In the genomic region with DNA sequence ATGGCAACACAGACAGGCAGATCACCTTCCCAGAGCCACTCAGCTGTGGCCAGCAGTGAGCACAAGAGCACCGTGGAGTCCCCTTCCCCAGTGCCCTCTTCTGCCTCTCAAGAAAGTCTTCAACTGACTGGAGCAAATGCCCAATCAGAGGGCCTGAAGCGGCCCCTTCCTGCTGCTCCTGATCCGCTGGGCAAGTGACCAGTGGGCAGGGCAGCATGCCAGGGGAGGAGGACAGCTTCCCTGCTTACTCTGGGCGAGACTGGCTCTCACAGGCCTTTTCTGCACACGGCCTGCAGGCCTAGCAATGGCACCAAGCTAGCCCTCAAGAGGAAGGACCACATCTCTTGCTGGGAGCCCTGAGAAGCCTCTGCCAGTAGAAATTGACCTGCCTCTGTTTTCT, we compare ENCODE assay signal across 24 cellular contexts. TPM values are rescaled to one million over a fixed set of nuclear protein-coding genes. Genes with fewer than 3 reads are reported as not detected.
DNase-seq lines count a peak whose midpoint lies in the region; ATAC-seq and TF ChIP-seq lines count a peak whose summit lies in the region.
"Had no signal": no experiment of that assay in that cellular context is flagged by ENCODE, and none has a peak within 500 bp of the region (broad histone marks: within the 10 kb centered on the region; RNA-seq: fewer than 3 reads in every experiment).

No MANE protein-coding gene starts in this region.

- POLR2A ChIA-PET in T-cell (lab: Charles Lee): no interaction called here

- H3K4me3 ChIP-seq in left ventricle myocardium inferior (no peak overlapping the region), testis (no peak overlapping the region)
- H3K4me3 ChIP-seq: BLaER1, MG63 had no signal

- H3K36me3 ChIP-seq in left ventricle myocardium inferior: no peaks in the 10 kb centered on the region
- no peaks in the 10 kb centered on the region for H3K36me3 ChIP-seq in testis (ENCODE audit: low read depth, missing control alignments)
- H3K36me3 ChIP-seq: BLaER1, MG63 had no signal

- H3K9me3 Mint-ChIP-seq in T-cell: no peaks in the 10 kb centered on the region
- H3K9me3 Mint-ChIP-seq: CD4-positive, alpha-beta T cell had no signal

- H3K27me3 ChIP-seq in left ventricle myocardium inferior (ENCODE audit: low read depth) (no peaks in the 10 kb centered on the region), testis (no peaks in the 10 kb centered on the region)
- H3K27me3 ChIP-seq: BLaER1, MG63 had no signal

- no peak overlapping the region for H3K27ac Mint-ChIP-seq in T-cell
- H3K27ac Mint-ChIP-seq: CD4-positive, alpha-beta T cell had no signal

- peak; percentile 47 for DNase-seq in left ventricle myocardium superior
- DNase-seq in left ventricle myocardium inferior: no peak
- DNase-seq in cerebellum (ENCODE audit: low spot score): peak; percentile 8
- DNase-seq in mucosa of gallbladder (ENCODE audit: low spot score): peak; percentile 19
- peak; percentile 29 for DNase-seq in testis
- DNase-seq in T-cell: no peak
- no peak for DNase-seq in glomerular visceral epithelial cell (ENCODE audit: extremely low spot score)
- no peak for DNase-seq in DMS153 (lab: John Stamatoyannopoulos, UW)
- DNase-seq: CD4-positive, alpha-beta T cell; COR-L47; DMS 273 treated with DMSO at 0.1 percent for 48 hours; DND-41; Karpas-422; MG63; NCI-H1417; NCI-H1694 treated with DMSO at 0.1 percent for 48 hours; NCI-H2081 treated with DMSO at 0.1 percent for 48 hours; NCI-H2171 treated with DMSO at 0.1 percent for 48 hours; NCI-H524 treated with DMSO at 0.1 percent for 48 hours; NCI-H82; OCI-M1 had no signal

- no peak for TF ChIP-seq POLR2A in testis (IDR thresholded peaks at IDR 0.05)

- H3K9me3 ChIP-seq in left ventricle myocardium inferior (replicated peaks) (no peaks in the 10 kb centered on the region), testis (no peaks in the 10 kb centered on the region)
- H3K9me3 ChIP-seq: BLaER1, MG63 had no signal

- 87 to 91% methylated on average over 4 to 5 of the region's 5 CpGs for WGBS in testis, 2 donors

- intact Hi-C loops in left ventricle myocardium superior (cut with micrococcal nuclease) (no loop called here), left ventricle myocardium inferior (cut with micrococcal nuclease) (no loop called here), testis (cut with DNase I; ENCODE audit: low total_unique reads) (no loop called here)

- CTCF ChIA-PET in T-cell (lab: Charles Lee): no interaction called here

- H3K27ac ChIP-seq in left ventricle myocardium inferior (replicated peaks) (no peak overlapping the region), testis (no peak overlapping the region)
- H3K27ac ChIP-seq: BLaER1 had no signal

- H3K27me3 Mint-ChIP-seq in T-cell: peaks cover 13 to 18% of the 10 kb centered on the region in 2 donors
- H3K27me3 Mint-ChIP-seq: CD4-positive, alpha-beta T cell had no signal

- H3K4me3 Mint-ChIP-seq in T-cell: no peak overlapping the region
- H3K4me3 Mint-ChIP-seq: CD4-positive, alpha-beta T cell had no signal

- H3K4me1 Mint-ChIP-seq in T-cell: peaks cover 0 to 17% (median 9%) of the 10 kb centered on the region in 3 donors

- peaks cover 17% of the 10 kb centered on the region for H3K4me1 ChIP-seq in left ventricle myocardium inferior
- H3K4me1 ChIP-seq in testis: no peaks in the 10 kb centered on the region

- TF ChIP-seq CTCF in left ventricle myocardium inferior (IDR thresholded peaks at IDR 0.05; ENCODE audit: borderline replicate concordance): no peak
- TF ChIP-seq CTCF in testis (IDR thresholded peaks at IDR 0.05): no peak

- no peaks in the 10 kb centered on the region for H3K36me3 Mint-ChIP-seq in T-cell

- ATAC-seq in left ventricle myocardium superior (peak; percentile 29), T-cell (replicated peaks in 1 of 4) (no peak)

RNA-seq across cellular contexts. Expression of gene KRT71, which starts 0.9 kb away (rescaled TPM):
- total RNA-seq in left ventricle myocardium superior (not detected), left ventricle myocardium inferior (not detected), cerebellum (0.18 TPM), mucosa of gallbladder (not detected), testis (under 1 TPM in 1 of 2 donors, not detected in 1; 0.12 TPM), T-cell (not detected)
- polyA plus RNA-seq in testis (ENCODE audit: insufficient read depth, low read depth, low replicate concordance): not detected
- total RNA-seq: CD4-positive, alpha-beta T cell; H1; SK-MEL-5 had no signal
- polyA plus RNA-seq: H1 had no signal

RNA-seq across cellular contexts. Expression of gene KRT74, which starts 21.6 kb away (rescaled TPM):
- not detected for total RNA-seq in left ventricle myocardium superior
- total RNA-seq in left ventricle myocardium inferior: 0.14 TPM
- total RNA-seq in cerebellum: not detected
- total RNA-seq in mucosa of gallbladder: not detected
- 1 to 10 TPM in 1 of 2 donors, under 1 TPM in 1; 0.87 to 3.9 TPM for total RNA-seq in testis
- polyA plus RNA-seq in testis (ENCODE audit: insufficient read depth, low read depth, low replicate concordance): 2.2 TPM
- total RNA-seq in T-cell: under 1 TPM in 4 of 5 donors, not detected in 1; 0.20 to 0.79 (median 0.45) TPM
- total RNA-seq: H1, SK-MEL-5 had no signal
- polyA plus RNA-seq: H1 had no signal

RNA-seq across cellular contexts. Expression of gene KRT5, which starts 31.9 kb away (rescaled TPM):
- total RNA-seq in left ventricle myocardium superior (1.1 TPM), left ventricle myocardium inferior (not detected), cerebellum (0.18 TPM), mucosa of gallbladder (not detected), testis (1 to 10 TPM in 1 of 2 donors, under 1 TPM in 1; 0.39 to 1.1 TPM), T-cell (not detected)
- polyA plus RNA-seq in testis (ENCODE audit: insufficient read depth, low read depth, low replicate concordance): 2.6 TPM
- total RNA-seq: H1, SK-MEL-5 had no signal

RNA-seq across cellular contexts. Expression of gene KRT72, which starts 49.2 kb away (rescaled TPM):
- total RNA-seq in left ventricle myocardium superior (not detected), left ventricle myocardium inferior (not detected), cerebellum (not detected), mucosa of gallbladder (not detected), testis (10 to 100 TPM; 11.7 to 16.5 TPM), T-cell (10 to 100 TPM; 10.1 to 52.7 (median 28.7) TPM)
- polyA plus RNA-seq in testis (ENCODE audit: insufficient read depth, low read depth, low replicate concordance): 85.0 TPM
- total RNA-seq: H1, SK-MEL-5 had no signal
- polyA plus RNA-seq: H1 had no signal

RNA-seq across cellular contexts. Expression of gene KRT6A, which starts 59.0 kb away (rescaled TPM):
- total RNA-seq in left ventricle myocardium superior (0.27 TPM), left ventricle myocardium inferior (not detected), cerebellum (not detected), mucosa of gallbladder (not detected), testis (under 1 TPM; 0.19 to 0.63 TPM), T-cell (not detected)
- polyA plus RNA-seq in testis (ENCODE audit: insufficient read depth, low read depth, low replicate concordance): 1.5 TPM
- total RNA-seq: CD4-positive, alpha-beta T cell; H1; SK-MEL-5 had no signal

Comparison
In these comparisons a context has a peak if more than half of its experiments do, and no peak if none do; other contexts are left out.
1. DNase-seq: peak in left ventricle myocardium superior (single experiment), cerebellum (single experiment), mucosa of gallbladder (single experiment) and testis (single experiment); none in left ventricle myocardium inferior (single experiment), T-cell (0 of 34), glomerular visceral epithelial cell (single experiment) and DMS153 (single experiment).